ENCODE assay signal across 1 cellular context in the genomic region with DNA sequence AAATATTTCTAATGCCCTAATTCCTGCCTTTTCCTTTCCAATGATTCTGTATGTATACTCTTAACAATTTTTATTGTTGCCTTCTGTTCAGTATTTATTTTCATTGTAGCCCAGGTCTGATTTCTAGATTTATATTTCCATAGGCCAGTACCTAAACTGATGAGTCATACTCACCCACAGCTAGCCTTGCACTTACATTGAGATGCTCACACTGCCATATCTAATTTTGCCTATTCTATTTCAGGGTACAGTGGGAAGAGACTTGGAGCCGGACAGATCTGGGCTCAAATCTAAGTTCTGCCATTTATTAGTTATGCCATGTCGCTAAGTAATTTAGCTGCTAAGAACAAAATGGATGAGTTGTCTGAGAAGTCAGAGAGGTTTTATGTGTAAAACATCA.
TF ChIP-seq lines count a peak whose summit lies in the region.

No MANE protein-coding gene starts in this region.

TF ChIP-seq in SK-N-SH treated with all-trans-retinoic acid at 6 μM for 48 hours, 23 proteins besides CTCF, POLR2A, EP300 and RAD21 (continued from another document):
- TF ChIP-seq, protein P1, sequence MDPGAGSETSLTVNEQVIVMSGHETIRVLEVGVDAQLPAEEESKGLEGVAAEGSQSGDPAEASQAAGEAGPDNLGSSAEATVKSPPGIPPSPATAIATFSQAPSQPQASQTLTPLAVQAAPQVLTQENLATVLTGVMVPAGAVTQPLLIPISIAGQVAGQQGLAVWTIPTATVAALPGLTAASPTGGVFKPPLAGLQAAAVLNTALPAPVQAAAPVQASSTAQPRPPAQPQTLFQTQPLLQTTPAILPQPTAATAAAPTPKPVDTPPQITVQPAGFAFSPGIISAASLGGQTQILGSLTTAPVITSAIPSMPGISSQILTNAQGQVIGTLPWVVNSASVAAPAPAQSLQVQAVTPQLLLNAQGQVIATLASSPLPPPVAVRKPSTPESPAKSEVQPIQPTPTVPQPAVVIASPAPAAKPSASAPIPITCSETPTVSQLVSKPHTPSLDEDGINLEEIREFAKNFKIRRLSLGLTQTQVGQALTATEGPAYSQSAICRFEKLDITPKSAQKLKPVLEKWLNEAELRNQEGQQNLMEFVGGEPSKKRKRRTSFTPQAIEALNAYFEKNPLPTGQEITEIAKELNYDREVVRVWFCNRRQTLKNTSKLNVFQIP (CRISPR knock-in tag; IDR thresholded peaks at IDR 0.05; ENCODE audit: borderline replicate concordance, low read depth), result no peak
- TF ChIP-seq RARB (CRISPR knock-in tag; IDR thresholded peaks at IDR 0.05), result no peak
- TF ChIP-seq ZC3H10 (CRISPR knock-in tag; IDR thresholded peaks at IDR 0.05), result no peak
- no peak for TF ChIP-seq ZNF565 (CRISPR knock-in tag; conservative IDR thresholded peaks at IDR 0.05; ENCODE audit: low read depth)
- TF ChIP-seq, protein P2, sequence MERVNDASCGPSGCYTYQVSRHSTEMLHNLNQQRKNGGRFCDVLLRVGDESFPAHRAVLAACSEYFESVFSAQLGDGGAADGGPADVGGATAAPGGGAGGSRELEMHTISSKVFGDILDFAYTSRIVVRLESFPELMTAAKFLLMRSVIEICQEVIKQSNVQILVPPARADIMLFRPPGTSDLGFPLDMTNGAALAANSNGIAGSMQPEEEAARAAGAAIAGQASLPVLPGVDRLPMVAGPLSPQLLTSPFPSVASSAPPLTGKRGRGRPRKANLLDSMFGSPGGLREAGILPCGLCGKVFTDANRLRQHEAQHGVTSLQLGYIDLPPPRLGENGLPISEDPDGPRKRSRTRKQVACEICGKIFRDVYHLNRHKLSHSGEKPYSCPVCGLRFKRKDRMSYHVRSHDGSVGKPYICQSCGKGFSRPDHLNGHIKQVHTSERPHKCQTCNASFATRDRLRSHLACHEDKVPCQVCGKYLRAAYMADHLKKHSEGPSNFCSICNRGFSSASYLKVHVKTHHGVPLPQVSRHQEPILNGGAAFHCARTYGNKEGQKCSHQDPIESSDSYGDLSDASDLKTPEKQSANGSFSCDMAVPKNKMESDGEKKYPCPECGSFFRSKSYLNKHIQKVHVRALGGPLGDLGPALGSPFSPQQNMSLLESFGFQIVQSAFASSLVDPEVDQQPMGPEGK (CRISPR knock-in tag; IDR thresholded peaks at IDR 0.05; ENCODE audit: borderline replicate concordance), result no peak
- no peak for TF ChIP-seq ZNF8 (CRISPR knock-in tag; IDR thresholded peaks at IDR 0.05)
- TF ChIP-seq PPARA (CRISPR knock-in tag; IDR thresholded peaks at IDR 0.05; ENCODE audit: borderline replicate concordance), result no peak
- TF ChIP-seq, protein P3, sequence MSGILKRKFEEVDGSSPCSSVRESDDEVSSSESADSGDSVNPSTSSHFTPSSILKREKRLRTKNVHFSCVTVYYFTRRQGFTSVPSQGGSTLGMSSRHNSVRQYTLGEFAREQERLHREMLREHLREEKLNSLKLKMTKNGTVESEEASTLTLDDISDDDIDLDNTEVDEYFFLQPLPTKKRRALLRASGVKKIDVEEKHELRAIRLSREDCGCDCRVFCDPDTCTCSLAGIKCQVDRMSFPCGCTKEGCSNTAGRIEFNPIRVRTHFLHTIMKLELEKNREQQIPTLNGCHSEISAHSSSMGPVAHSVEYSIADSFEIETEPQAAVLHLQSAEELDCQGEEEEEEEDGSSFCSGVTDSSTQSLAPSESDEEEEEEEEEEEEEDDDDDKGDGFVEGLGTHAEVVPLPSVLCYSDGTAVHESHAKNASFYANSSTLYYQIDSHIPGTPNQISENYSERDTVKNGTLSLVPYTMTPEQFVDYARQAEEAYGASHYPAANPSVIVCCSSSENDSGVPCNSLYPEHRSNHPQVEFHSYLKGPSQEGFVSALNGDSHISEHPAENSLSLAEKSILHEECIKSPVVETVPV (CRISPR knock-in tag; IDR thresholded peaks at IDR 0.05), result no peak
- TF ChIP-seq TOX (CRISPR knock-in tag; IDR thresholded peaks at IDR 0.05; ENCODE audit: borderline replicate concordance), result no peak
- no peak for TF ChIP-seq ISL1 (CRISPR knock-in tag; IDR thresholded peaks at IDR 0.05)
